8 cellular contexts compared by ENCODE assay signal in genomic region chr17:74213897-74214386, GRCh38. TPM values are rescaled to one million over a fixed set of nuclear protein-coding genes. Genes with fewer than 3 reads are reported as not detected.
DNase-seq lines count a peak whose midpoint lies in the region; ATAC-seq, FAIRE-seq and TF ChIP-seq lines count a peak whose summit lies in the region.

No MANE protein-coding gene starts in this region.

- H3K36me3 ChIP-seq in OCI-LY1 (ENCODE audit: insufficient read depth, low read length) (peaks cover 31% of the 10 kb centered on the region), ectodermal cell (ENCODE audit: control insufficient read depth, insufficient read depth, low read length) (peaks cover 9% of the 10 kb centered on the region)

- TF ChIP-seq CTCF in OCI-LY1 (IDR thresholded peaks at IDR 0.05; ENCODE audit: low read length) (no peak), nephron progenitor cell (IDR thresholded peaks at IDR 0.05) (no peak)

- no peaks in the 10 kb centered on the region for H3K9me2 ChIP-seq in OCI-LY1 (ENCODE audit: low read depth, low read length)

- H3K27me3 ChIP-seq in OCI-LY1 (ENCODE audit: insufficient read depth, low read length) (no peaks in the 10 kb centered on the region; the same call in 1 of the 2 replicates), ectodermal cell (ENCODE audit: control insufficient read depth, insufficient read depth, low read length, poor library complexity, severe bottlenecking) (peaks cover 40% of the 10 kb centered on the region)

- no peak for DNase-seq in GM12891 (ENCODE audit: insufficient read length, low spot score)
- no peak for DNase-seq in nephron progenitor cell
- DNase-seq in G401 (ENCODE audit: low spot score) = no peak

- peaks cover 17% of the 10 kb centered on the region for H3K36me3 Mint-ChIP-seq in nephron progenitor cell (ENCODE audit: low read depth)

- H3K4me3 ChIP-seq in OCI-LY1 (ENCODE audit: low read depth, low read length, poor library complexity, severe bottlenecking) (peak overlapping the region; percentile 46), ectodermal cell (ENCODE audit: insufficient read depth, low read depth, low read length) (peak overlapping the region; percentile 37)

- no peak for ATAC-seq in GM19324 (IDR thresholded peaks at IDR 0.05; ENCODE audit: low FRiP score, unreplicated experiment)
- no peak for ATAC-seq in HG02970 (IDR thresholded peaks at IDR 0.05; ENCODE audit: low FRiP score, unreplicated experiment)
- no peak for ATAC-seq in GM18498 (IDR thresholded peaks at IDR 0.05; ENCODE audit: unreplicated experiment)

- H3K79me2 ChIP-seq in OCI-LY1 (ENCODE audit: insufficient read depth, low read length) = no peaks in the 10 kb centered on the region

- no peaks in the 10 kb centered on the region for H4K20me1 ChIP-seq in OCI-LY1 (ENCODE audit: insufficient read depth, low read length)

- peaks cover 13% of the 10 kb centered on the region for H3K4me1 ChIP-seq in OCI-LY1 (ENCODE audit: insufficient read depth, low read length, severe bottlenecking)
- H3K4me1 ChIP-seq in ectodermal cell (ENCODE audit: control insufficient read depth, insufficient read depth, low read length) = peaks cover 27% of the 10 kb centered on the region

- H3K27ac ChIP-seq in OCI-LY1 (ENCODE audit: low read depth, low read length, poor library complexity, severe bottlenecking) = no peak overlapping the region
- no peak overlapping the region for H3K27ac ChIP-seq in ectodermal cell (ENCODE audit: insufficient read depth, low read depth, low read length, poor library complexity, severe bottlenecking)

- no peaks in the 10 kb centered on the region for H3K9me3 Mint-ChIP-seq in nephron progenitor cell

- WGBS in ectodermal cell, 2 experiments = 11 to 12% methylated on average over 30 of the region's 30 CpGs

- H3K4me2 ChIP-seq in OCI-LY1 (ENCODE audit: low read length) = peak overlapping the region; percentile 57

- peaks cover 62% of the 10 kb centered on the region for H3K27me3 Mint-ChIP-seq in nephron progenitor cell (ENCODE audit: low read depth, poor library complexity)

- in situ Hi-C loops in G401 (cut with HindIII; ENCODE audit: low sequenced_read_pairs) = no loop called here

- H3K9ac ChIP-seq in OCI-LY1 (ENCODE audit: low read length) = no peak overlapping the region

- no peak for TF ChIP-seq POLR2A in GM12891 (IDR thresholded peaks at IDR 0.05; ENCODE audit: low read depth, low read length)

- H2AFZ ChIP-seq in OCI-LY1 (ENCODE audit: low read length) = no peak overlapping the region

- H3F3A ChIP-seq in OCI-LY1 (ENCODE audit: insufficient read depth, low read length) = no peaks in the 10 kb centered on the region; the same call in none of the 2 replicates

- H3K4me1 Mint-ChIP-seq in nephron progenitor cell = peaks cover 66% of the 10 kb centered on the region

- peak; percentile 16 for FAIRE-seq in GM12891 (lab: Jason Lieb, UNC)

- peak overlapping the region; percentile 76 for H3K4me3 Mint-ChIP-seq in nephron progenitor cell

- no peaks in the 10 kb centered on the region for H3K9me3 ChIP-seq in OCI-LY1 (ENCODE audit: low read length)
- no peaks in the 10 kb centered on the region for H3K9me3 ChIP-seq in ectodermal cell (ENCODE audit: control insufficient read depth, low read length)

- no peak overlapping the region for H3K27ac Mint-ChIP-seq in nephron progenitor cell

TF ChIP-seq in GM12891, 5 proteins besides CTCF, POLR2A, EP300 and RAD21:
- no peak for TF ChIP-seq TAF1 (IDR thresholded peaks at IDR 0.05; ENCODE audit: low read depth, low read length)
- peak; percentile 61 for TF ChIP-seq SPI1 (IDR thresholded peaks at IDR 0.05; ENCODE audit: low read depth, low read length)

RNA-seq across cellular contexts. Expression of gene TTYH2, which starts 0.6 kb away (rescaled TPM):
- 2.6 TPM for polyA plus RNA-seq in GM12891 (2012; ENCODE audit: low read depth, missing spikeins)
- polyA plus RNA-seq in ectodermal cell (2013, experiment 1 of 4) = 4.7 TPM
- 4.2 TPM for polyA plus RNA-seq in ectodermal cell (2013, experiment 2 of 4)
- polyA plus RNA-seq in ectodermal cell (2013, experiment 3 of 4) = 5.3 TPM
- polyA plus RNA-seq in ectodermal cell (2013, experiment 4 of 4) = 5.5 TPM
- total RNA-seq in G401 (2014; rRNA removed; shearing (Covaris generic)) = 3.4 and 7.6 TPM in 2 replicates

RNA-seq across cellular contexts. Expression of gene RPL38, which starts 10.5 kb away (rescaled TPM):
- polyA plus RNA-seq in GM12891 (2012; ENCODE audit: low read depth, missing spikeins) = 5,694 TPM
- 1,641 TPM for polyA plus RNA-seq in ectodermal cell (2013, experiment 1 of 4)
- polyA plus RNA-seq in ectodermal cell (2013, experiment 2 of 4) = 1,586 TPM
- 2,012 TPM for polyA plus RNA-seq in ectodermal cell (2013, experiment 3 of 4)
- 2,173 TPM for polyA plus RNA-seq in ectodermal cell (2013, experiment 4 of 4)
- total RNA-seq in G401 (2014; rRNA removed; shearing (Covaris generic)) = 1,888 and 3,125 TPM in 2 replicates
